ENCODE assay signal across 16 cellular contexts in genomic region chr17:17376362-17376761, GRCh38.
DNase-seq lines count a peak whose midpoint lies in the region; ATAC-seq and TF ChIP-seq lines count a peak whose summit lies in the region.
"Had no signal": no experiment of that assay in that cellular context is flagged by ENCODE, and none has a peak within 500 bp of the region (broad histone marks: within the 10 kb centered on the region; RNA-seq: fewer than 3 reads in every experiment).

No MANE protein-coding gene starts in this region.

- peak; percentile 18 for DNase-seq in AG04450 (ENCODE audit: low read depth, low spot score)
- DNase-seq in HFFc6: peak; percentile 42
- DNase-seq in fibroblast of peridontal ligament (ENCODE audit: extremely low read depth): peak; percentile 34
- peak; percentile 64 for DNase-seq in lung (ENCODE audit: low spot score)
- no peak for DNase-seq in ovary
- DNase-seq in HUDEP-2 (lab: John Stamatoyannopoulos, UW; ENCODE audit: unreplicated experiment in 76 of 76): no peak
- DNase-seq in NCI-H2107 treated with DMSO at 0.1 percent for 48 hours (lab: John Stamatoyannopoulos, UW; ENCODE audit: unreplicated experiment): no peak
- DNase-seq: activated CD4-positive, alpha-beta T cell treated with anti-CD3 and anti-CD28 coated beads, Interleukin-2, amount 10 ng/mL, durations not matched to agents 24 days and 14 days; activated naive CD8-positive, alpha-beta T cell treated with anti-CD3 and anti-CD28 coated beads for 36 hours; activated T-cell treated with anti-CD3 and anti-CD28 coated beads, Interleukin-2, amount 50 U/mL, for 24 hours; AML-193; left colon; stimulated activated CD4-positive, alpha-beta T cell treated with anti-CD3 and anti-CD28 coated beads, Interleukin-4, amount 100 ng/mL, for 1 hour; tibial artery had no signal

- 54 to 80% methylated on average over 5 of the region's 5 CpGs for WGBS in lung, 2 donors
- 70 to 75% (median 74%) methylated on average over 5 of the region's 5 CpGs for WGBS in ovary, 3 donors

- TF ChIP-seq EP300 in ovary (IDR thresholded peaks at IDR 0.05): no peak

- ATAC-seq in lung (ENCODE audit: insufficient read depth, low FRiP score): peak; percentile 71
- no peak for ATAC-seq in GM21381 (IDR thresholded peaks at IDR 0.05; ENCODE audit: unreplicated experiment)
- ATAC-seq: left colon had no signal

- peaks cover 0 to 2% of the 10 kb centered on the region in 2 donors for H3K4me1 ChIP-seq in lung (ENCODE audit: control insufficient read depth in 2 of 2, insufficient read depth in 2 of 2, low read length in 2 of 2)
- no peaks in the 10 kb centered on the region for H3K4me1 ChIP-seq in ovary (ENCODE audit: insufficient read depth)
- H3K4me1 ChIP-seq: tibial artery had no signal

- H3K36me3 Mint-ChIP-seq in HFFc6 (ENCODE audit: low read depth): no peaks in the 10 kb centered on the region
- H3K36me3 Mint-ChIP-seq: activated naive CD8-positive, alpha-beta T cell treated with anti-CD3 and anti-CD28 coated beads for 36 hours had no signal

- H3K27ac ChIP-seq in AG04450 (ENCODE audit: low read depth, low read length): peak overlapping the region; percentile 47
- H3K27ac ChIP-seq in lung (ENCODE audit: low read depth in 1 of 2, low read length in 1 of 2): peak overlapping the region in 1 of 2 donors; percentile 81
- H3K27ac ChIP-seq in ovary: no peak overlapping the region
- H3K27ac ChIP-seq: tibial artery had no signal

- POLR2A ChIA-PET in AG04450 (lab: Yijun Ruan, JAX): interaction anchor here (1.0 kb wide), 1 partner anchor 37 kb away, joined by 3 read pairs; no protein-coding TSS in a partner anchor

- H3K9me3 ChIP-seq in AG04450 (ENCODE audit: control insufficient read depth, insufficient read depth, low read length): no peaks in the 10 kb centered on the region; the same call in 1 of the 2 replicates
- no peaks in the 10 kb centered on the region for H3K9me3 ChIP-seq in lung (ENCODE audit: control insufficient read depth in 2 of 2, insufficient read depth in 1 of 2, low read length in 1 of 2)
- H3K9me3 ChIP-seq in ovary: no peaks in the 10 kb centered on the region
- H3K9me3 ChIP-seq: tibial artery had no signal

- H3K36me3 ChIP-seq in lung (ENCODE audit: control insufficient read depth in 2 of 2, insufficient read depth in 2 of 2, low read length in 2 of 2): no peaks in the 10 kb centered on the region
- H3K36me3 ChIP-seq in ovary: no peaks in the 10 kb centered on the region
- H3K36me3 ChIP-seq: tibial artery had no signal

- CTCF ChIA-PET in AG04450 (lab: Charles Lee): no interaction called here

- intact Hi-C loops in ovary (cut with DNase I): no loop called here

- H3K27me3 Mint-ChIP-seq in HFFc6 (ENCODE audit: insufficient read depth): peaks cover 38% of the 10 kb centered on the region
- H3K27me3 Mint-ChIP-seq: activated naive CD8-positive, alpha-beta T cell treated with anti-CD3 and anti-CD28 coated beads for 36 hours; activated T-cell treated with anti-CD3 and anti-CD28 coated beads, Interleukin-2, amount 50 U/mL, for 24 hours had no signal

- H3K4me3 Mint-ChIP-seq in HFFc6: no peak overlapping the region
- H3K4me3 Mint-ChIP-seq: activated CD4-positive, alpha-beta T cell treated with anti-CD3 and anti-CD28 coated beads, Interleukin-2, amount 10 ng/mL, durations not matched to agents 24 days and 14 days; activated naive CD8-positive, alpha-beta T cell treated with anti-CD3 and anti-CD28 coated beads for 36 hours; activated T-cell treated with anti-CD3 and anti-CD28 coated beads, Interleukin-2, amount 50 U/mL, for 24 hours; nephron had no signal

- H3K27ac Mint-ChIP-seq in HFFc6: 0 out of 2 replicates have a peak overlapping the region, but pooled peaks have one; percentile 52
- H3K27ac Mint-ChIP-seq: activated CD4-positive, alpha-beta T cell treated with anti-CD3 and anti-CD28 coated beads, Interleukin-2, amount 10 ng/mL, durations not matched to agents 24 days and 14 days; activated naive CD8-positive, alpha-beta T cell treated with anti-CD3 and anti-CD28 coated beads for 36 hours; activated T-cell treated with anti-CD3 and anti-CD28 coated beads, Interleukin-2, amount 50 U/mL, for 24 hours had no signal

- peaks cover 21% of the 10 kb centered on the region for H3K27me3 ChIP-seq in AG04450 (ENCODE audit: control insufficient read depth, insufficient read depth, low read length)
- no peaks in the 10 kb centered on the region for H3K27me3 ChIP-seq in lung (ENCODE audit: control insufficient read depth, insufficient read depth)
- H3K27me3 ChIP-seq in ovary: no peaks in the 10 kb centered on the region

- H3K4me3 ChIP-seq in AG04450 (ENCODE audit: low read depth, low read length) (no peak overlapping the region), lung (no peak overlapping the region), ovary (no peak overlapping the region)
- H3K4me3 ChIP-seq: tibial artery had no signal

- peaks cover 18% of the 10 kb centered on the region for H3K4me1 Mint-ChIP-seq in HFFc6 (ENCODE audit: low read depth)
- H3K4me1 Mint-ChIP-seq: activated naive CD8-positive, alpha-beta T cell treated with anti-CD3 and anti-CD28 coated beads for 36 hours had no signal

- TF ChIP-seq CTCF in AG04450 (IDR thresholded peaks at IDR 0.05; ENCODE audit: low read depth, low read length) (no peak), HFFc6 (IDR thresholded peaks at IDR 0.05) (no peak), lung (IDR thresholded peaks at IDR 0.05; ENCODE audit: control extremely low read depth, extremely low read depth) (no peak), ovary (IDR thresholded peaks at IDR 0.05) (no peak)

- TF ChIP-seq POLR2A in ovary (IDR thresholded peaks at IDR 0.05): no peak

- no peaks in the 10 kb centered on the region for H3K9me3 Mint-ChIP-seq in HFFc6
- H3K9me3 Mint-ChIP-seq: activated CD4-positive, alpha-beta T cell treated with anti-CD3 and anti-CD28 coated beads, Interleukin-2, amount 10 ng/mL, durations not matched to agents 24 days and 14 days; activated naive CD8-positive, alpha-beta T cell treated with anti-CD3 and anti-CD28 coated beads for 36 hours; activated T-cell treated with anti-CD3 and anti-CD28 coated beads, Interleukin-2, amount 50 U/mL, for 24 hours; nephron had no signal

Comparison
In these comparisons a context has a peak if more than half of its experiments do, and no peak if none do; other contexts are left out.
1. DNase-seq: peak in AG04450 (single experiment), HFFc6 (single experiment), fibroblast of peridontal ligament (single experiment) and lung (single experiment); none in ovary (0 of 5), HUDEP-2 (0 of 76) and NCI-H2107 treated with DMSO at 0.1 percent for 48 hours (single experiment).